Comparison of ENCODE assay signal across 25 cellular contexts in genomic region chr5:149251546-149251945, GRCh38. TPM values are rescaled to one million over a fixed set of nuclear protein-coding genes. Genes with fewer than 3 reads are reported as not detected.
DNase-seq lines count a peak whose midpoint lies in the region; ATAC-seq, FAIRE-seq and TF ChIP-seq lines count a peak whose summit lies in the region.
"Had no signal": no experiment of that assay in that cellular context is flagged by ENCODE, and none has a peak within 500 bp of the region (broad histone marks: within the 10 kb centered on the region; RNA-seq: fewer than 3 reads in every experiment).

No MANE protein-coding gene starts in this region.

- peak; percentile 79 for DNase-seq in G401 (ENCODE audit: low spot score)
- DNase-seq in cerebellar cortex (ENCODE audit: low spot score): peak; percentile 73
- peak; percentile 12 for DNase-seq in kidney
- DNase-seq in spleen: peak; percentile 56
- DNase-seq in Karpas-422: no peak
- DNase-seq in DMS153 treated with DMSO at 0.1 percent for 48 hours (lab: John Stamatoyannopoulos, UW; ENCODE audit: unreplicated experiment): no peak
- DNase-seq: 8988T; ACHN; BE2C; CD4-positive, alpha-beta memory T cell; CD4-positive, CD25-positive, alpha-beta regulatory T cell; CD8-positive, alpha-beta memory T cell; COR-L47; DMS 273 treated with DMSO at 0.1 percent for 48 hours; DMS153; DMS79 treated with DMSO at 0.1 percent for 48 hours; GDM1 had no signal

- no peaks in the 10 kb centered on the region for H3K79me2 ChIP-seq in Karpas-422 (ENCODE audit: low read length)

- H3K27me3 ChIP-seq in spleen (replicated peaks in 1 of 7) (peaks cover 0 to under 1% (median 0%) of the 10 kb centered on the region in 7 donors), Karpas-422 (ENCODE audit: low read length) (no peaks in the 10 kb centered on the region)
- H3K27me3 ChIP-seq: BE2C, BLaER1 had no signal

- no peak for FAIRE-seq in kidney (lab: Jason Lieb, UNC)
- FAIRE-seq: A204.1, GM12878, GM12892, GM18507, GM19239 had no signal

- H3K9ac ChIP-seq in kidney (ENCODE audit: low read length in 2 of 2) (no peak overlapping the region), Karpas-422 (ENCODE audit: low read length) (no peak overlapping the region)
- H3K9ac ChIP-seq: BLaER1 had no signal

- no peak for TF ChIP-seq CTCF in kidney (IDR thresholded peaks at IDR 0.05; ENCODE audit: borderline replicate concordance, extremely low read depth, insufficient read depth)
- TF ChIP-seq CTCF in spleen (IDR thresholded peaks at IDR 0.05 in 8 of 11, conservative IDR thresholded peaks at IDR 0.05 in 3 of 11): no peak

- ATAC-seq in HG02852 (IDR thresholded peaks at IDR 0.05; ENCODE audit: unreplicated experiment): no peak
- ATAC-seq: GM12878 had no signal

- TF ChIP-seq POLR2A in spleen (IDR thresholded peaks at IDR 0.05): no peak

- H3K4me1 ChIP-seq in kidney (ENCODE audit: control insufficient read depth in 1 of 2, insufficient read depth in 1 of 2, low read depth in 1 of 2, low read length in 2 of 2) (no peaks in the 10 kb centered on the region), spleen (no peaks in the 10 kb centered on the region), Karpas-422 (ENCODE audit: low read length) (no peaks in the 10 kb centered on the region)
- H3K4me1 ChIP-seq: BE2C, BLaER1 had no signal

- WGBS in spleen, 5 donors: 64 to 86% (median 73%) methylated on average over 4 of the region's 4 CpGs

- H3K4me2 ChIP-seq in Karpas-422 (ENCODE audit: low read depth, low read length, poor library complexity, severe bottlenecking): no peak overlapping the region
- H3K4me2 ChIP-seq: BLaER1 had no signal

- H3K36me3 ChIP-seq in kidney (ENCODE audit: control insufficient read depth in 1 of 2, insufficient read depth in 2 of 2, low read length in 2 of 2) (no peaks in the 10 kb centered on the region), spleen (peaks cover 0 to 35% (median 0%) of the 10 kb centered on the region in 6 donors), Karpas-422 (ENCODE audit: insufficient read depth, low read length) (no peaks in the 10 kb centered on the region)
- H3K36me3 ChIP-seq: BE2C, BLaER1 had no signal

- H2AFZ ChIP-seq in Karpas-422 (ENCODE audit: low read length): no peak overlapping the region

- H3K27ac ChIP-seq in kidney (ENCODE audit: low read depth in 2 of 2, low read length in 2 of 2): no peak overlapping the region
- H3K27ac ChIP-seq in spleen: no peak overlapping the region
- no peak overlapping the region for H3K27ac ChIP-seq in Karpas-422 (ENCODE audit: low read length)
- H3K27ac ChIP-seq: BLaER1 had no signal

- intact Hi-C loops in kidney (cut with DNase I): no loop called here
- intact Hi-C loops in spleen (cut with DNase I; ENCODE audit: low total_unique reads): no loop called here

- no peaks in the 10 kb centered on the region for H3K9me2 ChIP-seq in Karpas-422 (replicated peaks; ENCODE audit: insufficient read depth, low read length)

- no peaks in the 10 kb centered on the region for H4K20me1 ChIP-seq in Karpas-422 (ENCODE audit: insufficient read depth, low read depth, low read length)
- H4K20me1 ChIP-seq: BLaER1 had no signal

- in situ Hi-C loops in G401 (cut with HindIII; ENCODE audit: low sequenced_read_pairs): no loop called here

- H3K4me3 ChIP-seq in kidney (ENCODE audit: low read length in 2 of 2) (no peak overlapping the region), spleen (no peak overlapping the region), Karpas-422 (ENCODE audit: low read length) (no peak overlapping the region)
- H3K4me3 ChIP-seq: BLaER1, GM12878 had no signal

- H3K9me3 ChIP-seq in kidney (ENCODE audit: control insufficient read depth in 1 of 2, low read length in 2 of 2): no peaks in the 10 kb centered on the region
- peaks cover 0 to 6% (median 0%) of the 10 kb centered on the region in 8 donors for H3K9me3 ChIP-seq in spleen
- H3K9me3 ChIP-seq in Karpas-422 (ENCODE audit: low read length): no peaks in the 10 kb centered on the region
- H3K9me3 ChIP-seq: BE2C, BLaER1 had no signal

RNA-seq across cellular contexts. Expression of gene AFAP1L1, which starts 20.1 kb away (rescaled TPM):
- total RNA-seq in G401 (2014; rRNA removed; shearing (Covaris generic)): 0.12 and 0.14 TPM in 2 replicates
- 14.8 TPM for total RNA-seq in kidney
- polyA plus RNA-seq in kidney (ENCODE audit: insufficient read depth, low read depth, low replicate concordance): 4.8 TPM
- 10 to 100 TPM in 6 of 7 donors, 1 to 10 TPM in 1; 9.0 to 21.8 (median 15.4) TPM for total RNA-seq in spleen
- 1 to 10 TPM; 1.7 to 6.0 (median 4.8) TPM for polyA plus RNA-seq in spleen
- total RNA-seq in Karpas-422 (2014; rRNA removed; shearing (Covaris generic); ENCODE audit: low replicate concordance): 1.6 TPM in 1 of 2 replicates, not detected in the other
- total RNA-seq: CD4-positive, alpha-beta memory T cell; CD4-positive, CD25-positive, alpha-beta regulatory T cell; GM12878 had no signal
- polyA plus RNA-seq: CD14-positive monocyte; CD4-positive, alpha-beta memory T cell; CD8-positive, alpha-beta memory T cell had no signal

Comparison
In these comparisons a context has a peak if more than half of its experiments do, and no peak if none do; other contexts are left out.
1. DNase-seq: peak in G401 (single experiment), cerebellar cortex (single experiment), kidney (single experiment) and spleen (single experiment); none in Karpas-422 (single experiment) and DMS153 treated with DMSO at 0.1 percent for 48 hours (single experiment).